8 cellular contexts compared by ENCODE assay signal in genomic region chr7:107580716-107581383, GRCh38. TPM values are rescaled to one million over a fixed set of nuclear protein-coding genes. Genes with fewer than 3 reads are reported as not detected.
A peak's percentile ranks its signal among the peaks of the same experiment; 100 is the strongest.
DNase-seq lines count a peak whose midpoint lies in the region; ATAC-seq and TF ChIP-seq lines count a peak whose summit lies in the region.

No MANE protein-coding gene starts in this region.

- H3K27ac ChIP-seq in effector memory CD4-positive, alpha-beta T cell (ENCODE audit: insufficient read depth, low read length, poor library complexity, severe bottlenecking), result peak overlapping the region; percentile 71
- H3K27ac ChIP-seq in neural cell (ENCODE audit: low read length), result no peak overlapping the region

- peaks cover 19% of the 10 kb centered on the region for H3K4me1 Mint-ChIP-seq in CD14-positive monocyte

- H3K4me3 ChIP-seq in NB4 (ENCODE audit: low read depth, low read length) (peak overlapping the region; percentile 89), neural cell (ENCODE audit: low read length) (peak overlapping the region; percentile 82)
- peak overlapping the region; percentile 89 for H3K4me3 ChIP-seq in effector memory CD4-positive, alpha-beta T cell (ENCODE audit: insufficient read depth, low read depth, low read length, poor library complexity, severe bottlenecking)

- TF ChIP-seq EP300 in neural cell (conservative IDR thresholded peaks at IDR 0.05; ENCODE audit: poor library complexity, severe bottlenecking), result no peak

- peak overlapping the region; percentile 84 to 91 for H3K4me3 Mint-ChIP-seq in CD14-positive monocyte

- H3K4me2 ChIP-seq in neural cell (ENCODE audit: low read length), result peak overlapping the region; percentile 46

- H3K9me2 ChIP-seq in neural cell (ENCODE audit: insufficient read depth, low read length), result no peaks in the 10 kb centered on the region

- H3K36me3 ChIP-seq in effector memory CD4-positive, alpha-beta T cell (ENCODE audit: control insufficient read depth, insufficient read depth, low read length), result peaks cover 6% of the 10 kb centered on the region
- no peaks in the 10 kb centered on the region for H3K36me3 ChIP-seq in neural cell (ENCODE audit: insufficient read depth, low read length)

- no peaks in the 10 kb centered on the region for H3F3A ChIP-seq in neural cell (ENCODE audit: insufficient read depth, low read length, poor library complexity, severe bottlenecking)

- intact Hi-C loops in CD14-positive monocyte (cut with micrococcal nuclease), result no loop called here

- H3K9ac ChIP-seq in neural cell (ENCODE audit: low read length), result peak overlapping the region; percentile 70

- TF ChIP-seq CTCF in CD14-positive monocyte (IDR thresholded peaks at IDR 0.05) (no peak), NB4 (IDR thresholded peaks at IDR 0.05; ENCODE audit: low read depth, low read length) (no peak), neural cell (IDR thresholded peaks at IDR 0.05; ENCODE audit: poor library complexity, severe bottlenecking) (no peak)

- peaks cover 3% of the 10 kb centered on the region for H3K4me1 ChIP-seq in effector memory CD4-positive, alpha-beta T cell (ENCODE audit: control insufficient read depth, insufficient read depth, low read length, poor library complexity, severe bottlenecking)

- ATAC-seq in HG03565 (IDR thresholded peaks at IDR 0.05; ENCODE audit: unreplicated experiment), result no peak

- H3K79me2 ChIP-seq in neural cell (replicated peaks; ENCODE audit: insufficient read depth, low read length), result no peaks in the 10 kb centered on the region

- no peak for TF ChIP-seq POLR2A in NB4 (IDR thresholded peaks at IDR 0.05; ENCODE audit: extremely low read depth, insufficient read length)

- H3K27me3 Mint-ChIP-seq in CD14-positive monocyte (ENCODE audit: low read depth in 3 of 3), result peaks cover 0 to 2% (median 0%) of the 10 kb centered on the region in 3 donors

- peaks cover 0 to 2% (median 0%) of the 10 kb centered on the region in 7 donors for H3K9me3 Mint-ChIP-seq in CD14-positive monocyte

- no peak overlapping the region for H2AFZ ChIP-seq in neural cell (ENCODE audit: low read depth, low read length)

- H3K27me3 ChIP-seq in effector memory CD4-positive, alpha-beta T cell (replicated peaks; ENCODE audit: control insufficient read depth, insufficient read depth, low read length, poor library complexity, severe bottlenecking), result no peaks in the 10 kb centered on the region
- H3K27me3 ChIP-seq in neural cell (ENCODE audit: insufficient read depth, low read depth, low read length), result no peaks in the 10 kb centered on the region

- no peak for DNase-seq in CD14-positive monocyte (ENCODE audit: low spot score)
- DNase-seq in NB4 (ENCODE audit: low read depth), result no peak
- DNase-seq in effector memory CD4-positive, alpha-beta T cell, result no peak
- DNase-seq in COLO668 (lab: John Stamatoyannopoulos, UW; ENCODE audit: unreplicated experiment), result no peak
- DNase-seq in activated CD8-positive, alpha-beta memory T cell treated with anti-CD3 and anti-CD28 coated beads, Interleukin-2, amount 50 U/mL, for 48 hours, result no peak
- DNase-seq in A172 (ENCODE audit: low spot score), result no peak

- H4K20me1 ChIP-seq in neural cell (ENCODE audit: insufficient read depth), result no peaks in the 10 kb centered on the region

- peaks cover 15 to 25% of the 10 kb centered on the region in 2 donors for H3K36me3 Mint-ChIP-seq in CD14-positive monocyte

- H3K27ac Mint-ChIP-seq in CD14-positive monocyte, result peak overlapping the region in 6 of 7 donors; percentile 67 to 91 (median 84)

- no peak for TF ChIP-seq RAD21 in neural cell (conservative IDR thresholded peaks at IDR 0.05)

- no peaks in the 10 kb centered on the region for H3K9me3 ChIP-seq in effector memory CD4-positive, alpha-beta T cell (ENCODE audit: control insufficient read depth, low read length)
- no peaks in the 10 kb centered on the region for H3K9me3 ChIP-seq in neural cell (ENCODE audit: low read length)

TF ChIP-seq in neural cell, 6 proteins besides CTCF, POLR2A, EP300 and RAD21:
- TF ChIP-seq POLR2AphosphoS5 (IDR thresholded peaks at IDR 0.05), result no peak
- no peak for TF ChIP-seq SMC3 (conservative IDR thresholded peaks at IDR 0.05; ENCODE audit: poor library complexity)
- no peak for TF ChIP-seq REST (IDR thresholded peaks at IDR 0.05; ENCODE audit: borderline replicate concordance)
- TF ChIP-seq EZH2 (IDR thresholded peaks at IDR 0.05; ENCODE audit: borderline replicate concordance, insufficient read depth, low read length, poor library complexity, severe bottlenecking), result no peak
- no peak for TF ChIP-seq MXI1 (conservative IDR thresholded peaks at IDR 0.05; ENCODE audit: poor library complexity, severe bottlenecking)
- TF ChIP-seq TAF1 (IDR thresholded peaks at IDR 0.05; ENCODE audit: low read depth), result no peak

RNA-seq across cellular contexts. Expression of gene BCAP29, which starts 0.8 kb away (rescaled TPM):
- polyA plus RNA-seq in CD14-positive monocyte, result 10 to 100 TPM; 58.8 to 76.0 TPM
- 45.3 and 51.5 TPM in 2 replicates for polyA plus RNA-seq in neural cell
- polyA minus RNA-seq in neural cell, result 52.8 and 59.2 TPM in 2 replicates
- total RNA-seq in A172 (2014; rRNA removed; shearing (Covaris generic)), result 127 and 151 TPM in 2 replicates

RNA-seq across cellular contexts. Expression of gene DUS4L, which starts 17.1 kb away (rescaled TPM):
- polyA plus RNA-seq in CD14-positive monocyte (1 to 10 TPM; 1.6 to 1.7 TPM), neural cell (24.2 and 32.7 TPM in 2 replicates)
- polyA minus RNA-seq in neural cell, result 18.7 and 24.1 TPM in 2 replicates
- total RNA-seq in A172 (2014; rRNA removed; shearing (Covaris generic)), result 16.0 and 33.9 TPM in 2 replicates

RNA-seq across cellular contexts. Expression of gene COG5, which starts 17.1 kb away (rescaled TPM):
- polyA plus RNA-seq in CD14-positive monocyte (10 to 100 TPM; 28.1 to 29.0 TPM), neural cell (13.3 and 14.8 TPM in 2 replicates)
- 35.8 and 58.3 TPM in 2 replicates for polyA minus RNA-seq in neural cell
- total RNA-seq in A172 (2014; rRNA removed; shearing (Covaris generic)), result 28.1 and 84.0 TPM in 2 replicates
